1 cellular context compared by ENCODE assay signal in the genomic region with DNA sequence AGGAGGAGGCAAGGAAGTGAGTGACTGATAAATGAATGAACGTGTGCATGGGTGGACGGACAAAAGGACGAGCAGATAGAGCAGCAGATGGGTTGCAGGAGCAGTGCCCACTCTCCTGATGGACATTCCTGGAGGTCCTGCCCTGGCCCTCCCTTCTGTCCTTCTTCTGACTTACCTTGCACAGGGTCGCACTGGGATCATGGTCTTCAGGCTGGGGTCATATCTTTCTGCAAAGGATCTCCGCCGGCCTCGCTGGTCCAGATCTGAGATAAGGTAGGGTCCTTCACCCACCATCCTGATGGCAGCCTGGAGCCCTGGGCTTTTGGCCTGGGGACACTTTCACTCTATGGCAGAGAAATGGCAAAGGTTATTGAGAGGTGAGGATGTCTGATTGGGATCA.
TF ChIP-seq lines count a peak whose summit lies in the region.

No MANE protein-coding gene starts in this region.

TF ChIP-seq in HepG2, 621 proteins besides CTCF, POLR2A, EP300 and RAD21:
- TF ChIP-seq, protein P1, sequence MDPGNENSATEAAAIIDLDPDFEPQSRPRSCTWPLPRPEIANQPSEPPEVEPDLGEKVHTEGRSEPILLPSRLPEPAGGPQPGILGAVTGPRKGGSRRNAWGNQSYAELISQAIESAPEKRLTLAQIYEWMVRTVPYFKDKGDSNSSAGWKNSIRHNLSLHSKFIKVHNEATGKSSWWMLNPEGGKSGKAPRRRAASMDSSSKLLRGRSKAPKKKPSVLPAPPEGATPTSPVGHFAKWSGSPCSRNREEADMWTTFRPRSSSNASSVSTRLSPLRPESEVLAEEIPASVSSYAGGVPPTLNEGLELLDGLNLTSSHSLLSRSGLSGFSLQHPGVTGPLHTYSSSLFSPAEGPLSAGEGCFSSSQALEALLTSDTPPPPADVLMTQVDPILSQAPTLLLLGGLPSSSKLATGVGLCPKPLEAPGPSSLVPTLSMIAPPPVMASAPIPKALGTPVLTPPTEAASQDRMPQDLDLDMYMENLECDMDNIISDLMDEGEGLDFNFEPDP (CRISPR knock-in tag; conservative IDR thresholded peaks at IDR 0.05): no peak
- TF ChIP-seq MEIS2 (CRISPR knock-in tag; IDR thresholded peaks at IDR 0.05): no peak
- TF ChIP-seq, protein P2, sequence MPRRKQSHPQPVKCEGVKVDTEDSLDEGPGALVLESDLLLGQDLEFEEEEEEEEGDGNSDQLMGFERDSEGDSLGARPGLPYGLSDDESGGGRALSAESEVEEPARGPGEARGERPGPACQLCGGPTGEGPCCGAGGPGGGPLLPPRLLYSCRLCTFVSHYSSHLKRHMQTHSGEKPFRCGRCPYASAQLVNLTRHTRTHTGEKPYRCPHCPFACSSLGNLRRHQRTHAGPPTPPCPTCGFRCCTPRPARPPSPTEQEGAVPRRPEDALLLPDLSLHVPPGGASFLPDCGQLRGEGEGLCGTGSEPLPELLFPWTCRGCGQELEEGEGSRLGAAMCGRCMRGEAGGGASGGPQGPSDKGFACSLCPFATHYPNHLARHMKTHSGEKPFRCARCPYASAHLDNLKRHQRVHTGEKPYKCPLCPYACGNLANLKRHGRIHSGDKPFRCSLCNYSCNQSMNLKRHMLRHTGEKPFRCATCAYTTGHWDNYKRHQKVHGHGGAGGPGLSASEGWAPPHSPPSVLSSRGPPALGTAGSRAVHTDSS (CRISPR knock-in tag; conservative IDR thresholded peaks at IDR 0.05): no peak
- TF ChIP-seq, protein P3, sequence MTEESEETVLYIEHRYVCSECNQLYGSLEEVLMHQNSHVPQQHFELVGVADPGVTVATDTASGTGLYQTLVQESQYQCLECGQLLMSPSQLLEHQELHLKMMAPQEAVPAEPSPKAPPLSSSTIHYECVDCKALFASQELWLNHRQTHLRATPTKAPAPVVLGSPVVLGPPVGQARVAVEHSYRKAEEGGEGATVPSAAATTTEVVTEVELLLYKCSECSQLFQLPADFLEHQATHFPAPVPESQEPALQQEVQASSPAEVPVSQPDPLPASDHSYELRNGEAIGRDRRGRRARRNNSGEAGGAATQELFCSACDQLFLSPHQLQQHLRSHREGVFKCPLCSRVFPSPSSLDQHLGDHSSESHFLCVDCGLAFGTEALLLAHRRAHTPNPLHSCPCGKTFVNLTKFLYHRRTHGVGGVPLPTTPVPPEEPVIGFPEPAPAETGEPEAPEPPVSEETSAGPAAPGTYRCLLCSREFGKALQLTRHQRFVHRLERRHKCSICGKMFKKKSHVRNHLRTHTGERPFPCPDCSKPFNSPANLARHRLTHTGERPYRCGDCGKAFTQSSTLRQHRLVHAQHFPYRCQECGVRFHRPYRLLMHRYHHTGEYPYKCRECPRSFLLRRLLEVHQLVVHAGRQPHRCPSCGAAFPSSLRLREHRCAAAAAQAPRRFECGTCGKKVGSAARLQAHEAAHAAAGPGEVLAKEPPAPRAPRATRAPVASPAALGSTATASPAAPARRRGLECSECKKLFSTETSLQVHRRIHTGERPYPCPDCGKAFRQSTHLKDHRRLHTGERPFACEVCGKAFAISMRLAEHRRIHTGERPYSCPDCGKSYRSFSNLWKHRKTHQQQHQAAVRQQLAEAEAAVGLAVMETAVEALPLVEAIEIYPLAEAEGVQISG (CRISPR knock-in tag; IDR thresholded peaks at IDR 0.05): no peak
- TF ChIP-seq ATM (IDR thresholded peaks at IDR 0.05; ENCODE audit: borderline replicate concordance): no peak
- no peak for TF ChIP-seq JDP2 (CRISPR knock-in tag; IDR thresholded peaks at IDR 0.05; ENCODE audit: borderline replicate concordance)
- TF ChIP-seq MED8 (CRISPR knock-in tag; IDR thresholded peaks at IDR 0.05; ENCODE audit: insufficient replicate concordance): no peak
- no peak for TF ChIP-seq MIER2 (CRISPR knock-in tag; IDR thresholded peaks at IDR 0.05)
TF ChIP-seq in HepG2: peak in this region for 0.
